In genomic region chr6:83962592-83962991, GRCh38 we compare ENCODE assay signal across 1 cellular context.
TF ChIP-seq lines count a peak whose summit lies in the region.

No MANE protein-coding gene starts in this region.

TF ChIP-seq in GM12878, 131 proteins besides CTCF, POLR2A, EP300 and RAD21 (continued from another document):
- TF ChIP-seq, protein P1, sequence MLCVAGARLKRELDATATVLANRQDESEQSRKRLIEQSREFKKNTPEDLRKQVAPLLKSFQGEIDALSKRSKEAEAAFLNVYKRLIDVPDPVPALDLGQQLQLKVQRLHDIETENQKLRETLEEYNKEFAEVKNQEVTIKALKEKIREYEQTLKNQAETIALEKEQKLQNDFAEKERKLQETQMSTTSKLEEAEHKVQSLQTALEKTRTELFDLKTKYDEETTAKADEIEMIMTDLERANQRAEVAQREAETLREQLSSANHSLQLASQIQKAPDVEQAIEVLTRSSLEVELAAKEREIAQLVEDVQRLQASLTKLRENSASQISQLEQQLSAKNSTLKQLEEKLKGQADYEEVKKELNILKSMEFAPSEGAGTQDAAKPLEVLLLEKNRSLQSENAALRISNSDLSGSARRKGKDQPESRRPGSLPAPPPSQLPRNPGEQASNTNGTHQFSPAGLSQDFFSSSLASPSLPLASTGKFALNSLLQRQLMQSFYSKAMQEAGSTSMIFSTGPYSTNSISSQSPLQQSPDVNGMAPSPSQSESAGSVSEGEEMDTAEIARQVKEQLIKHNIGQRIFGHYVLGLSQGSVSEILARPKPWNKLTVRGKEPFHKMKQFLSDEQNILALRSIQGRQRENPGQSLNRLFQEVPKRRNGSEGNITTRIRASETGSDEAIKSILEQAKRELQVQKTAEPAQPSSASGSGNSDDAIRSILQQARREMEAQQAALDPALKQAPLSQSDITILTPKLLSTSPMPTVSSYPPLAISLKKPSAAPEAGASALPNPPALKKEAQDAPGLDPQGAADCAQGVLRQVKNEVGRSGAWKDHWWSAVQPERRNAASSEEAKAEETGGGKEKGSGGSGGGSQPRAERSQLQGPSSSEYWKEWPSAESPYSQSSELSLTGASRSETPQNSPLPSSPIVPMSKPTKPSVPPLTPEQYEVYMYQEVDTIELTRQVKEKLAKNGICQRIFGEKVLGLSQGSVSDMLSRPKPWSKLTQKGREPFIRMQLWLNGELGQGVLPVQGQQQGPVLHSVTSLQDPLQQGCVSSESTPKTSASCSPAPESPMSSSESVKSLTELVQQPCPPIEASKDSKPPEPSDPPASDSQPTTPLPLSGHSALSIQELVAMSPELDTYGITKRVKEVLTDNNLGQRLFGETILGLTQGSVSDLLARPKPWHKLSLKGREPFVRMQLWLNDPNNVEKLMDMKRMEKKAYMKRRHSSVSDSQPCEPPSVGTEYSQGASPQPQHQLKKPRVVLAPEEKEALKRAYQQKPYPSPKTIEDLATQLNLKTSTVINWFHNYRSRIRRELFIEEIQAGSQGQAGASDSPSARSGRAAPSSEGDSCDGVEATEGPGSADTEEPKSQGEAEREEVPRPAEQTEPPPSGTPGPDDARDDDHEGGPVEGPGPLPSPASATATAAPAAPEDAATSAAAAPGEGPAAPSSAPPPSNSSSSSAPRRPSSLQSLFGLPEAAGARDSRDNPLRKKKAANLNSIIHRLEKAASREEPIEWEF (IDR thresholded peaks at IDR 0.05; ENCODE audit: insufficient replicate concordance, low read depth, low read length): no peak
- TF ChIP-seq LARP7 (IDR thresholded peaks at IDR 0.05) (no peak), POLR2AphosphoS2 (IDR thresholded peaks at IDR 0.05; ENCODE audit: low read depth, low read length) (no peak), NRF1 (conservative IDR thresholded peaks at IDR 0.05; ENCODE audit: low read depth, low read length) (no peak), CBX3 (IDR thresholded peaks at IDR 0.05; ENCODE audit: borderline replicate concordance, low read depth) (no peak), ETV6 (conservative IDR thresholded peaks at IDR 0.05 in 1 of 2, IDR thresholded peaks at IDR 0.05 in 1 of 2; ENCODE audit: borderline replicate concordance in 1 of 2, low read depth in 1 of 2) (no peak)
